ENCODE assay signal across 18 cellular contexts in genomic region chr12:32102234-32102633, GRCh38.
DNase-seq lines count a peak whose midpoint lies in the region; ATAC-seq and TF ChIP-seq lines count a peak whose summit lies in the region.
"Had no signal": no experiment of that assay in that cellular context is flagged by ENCODE, and none has a peak within 500 bp of the region (broad histone marks: within the 10 kb centered on the region; RNA-seq: fewer than 3 reads in every experiment).

No MANE protein-coding gene starts in this region.

- ATAC-seq in SK-N-SH treated with all-trans-retinoic acid at 6 μM for 48 hours, result no peak
- ATAC-seq: A549 had no signal

- no peak for TF ChIP-seq CTCF in cardiac fibroblast (IDR thresholded peaks at IDR 0.05; ENCODE audit: low read depth, low read length)

- no peak overlapping the region for H3K4me3 ChIP-seq in cardiac fibroblast (replicated peaks in 1 of 2; ENCODE audit: low read depth in 2 of 2, low read length in 2 of 2)
- H3K4me3 ChIP-seq: A549, PC-9 had no signal

- DNase-seq in EH (ENCODE audit: low read depth) (peak; percentile 44), cardiac fibroblast (ENCODE audit: low read depth in 2 of 2) (peak; percentile 54 to 90), hepatic stellate cell (ENCODE audit: low spot score) (peak; percentile 41), stromal cell of bone marrow (ENCODE audit: low read depth) (peak; percentile 53), SW 1271 (lab: John Stamatoyannopoulos, UW) (no peak)
- DNase-seq in activated effector memory CD4-positive, alpha-beta T cell treated with Interleukin-2 at 50 U/mL for 16 hours, result no peak
- DNase-seq: CD4-positive, alpha-beta memory T cell; DND-41; GOT3; HCEC 1CT; IMR-90; NCI-H1694 treated with DMSO at 0.1 percent for 48 hours; NCI-H2107; PC-9; RPMI8226; SHP77 had no signal

TF ChIP-seq in SK-N-SH treated with all-trans-retinoic acid at 6 μM for 48 hours, 23 proteins besides CTCF, POLR2A, EP300 and RAD21:
- TF ChIP-seq TOX (CRISPR knock-in tag; IDR thresholded peaks at IDR 0.05; ENCODE audit: borderline replicate concordance), result no peak
- TF ChIP-seq TSHZ2 (CRISPR knock-in tag; IDR thresholded peaks at IDR 0.05), result no peak
- no peak for TF ChIP-seq ISL1 (CRISPR knock-in tag; IDR thresholded peaks at IDR 0.05)
- no peak for TF ChIP-seq GLIS3 (CRISPR knock-in tag; IDR thresholded peaks at IDR 0.05)
- no peak for TF ChIP-seq SNAI2 (CRISPR knock-in tag; IDR thresholded peaks at IDR 0.05)
- no peak for TF ChIP-seq ZNF8 (CRISPR knock-in tag; IDR thresholded peaks at IDR 0.05)

Comparison
In these comparisons a context has a peak if more than half of its experiments do, and no peak if none do; other contexts are left out.
1. DNase-seq: peak in EH (single experiment), cardiac fibroblast (2 of 2), hepatic stellate cell (single experiment) and stromal cell of bone marrow (single experiment); none in SW 1271 (0 of 2) and activated effector memory CD4-positive, alpha-beta T cell treated with Interleukin-2 at 50 U/mL for 16 hours (single experiment).